Comparison of ENCODE assay signal across 9 cellular contexts in the genomic region with DNA sequence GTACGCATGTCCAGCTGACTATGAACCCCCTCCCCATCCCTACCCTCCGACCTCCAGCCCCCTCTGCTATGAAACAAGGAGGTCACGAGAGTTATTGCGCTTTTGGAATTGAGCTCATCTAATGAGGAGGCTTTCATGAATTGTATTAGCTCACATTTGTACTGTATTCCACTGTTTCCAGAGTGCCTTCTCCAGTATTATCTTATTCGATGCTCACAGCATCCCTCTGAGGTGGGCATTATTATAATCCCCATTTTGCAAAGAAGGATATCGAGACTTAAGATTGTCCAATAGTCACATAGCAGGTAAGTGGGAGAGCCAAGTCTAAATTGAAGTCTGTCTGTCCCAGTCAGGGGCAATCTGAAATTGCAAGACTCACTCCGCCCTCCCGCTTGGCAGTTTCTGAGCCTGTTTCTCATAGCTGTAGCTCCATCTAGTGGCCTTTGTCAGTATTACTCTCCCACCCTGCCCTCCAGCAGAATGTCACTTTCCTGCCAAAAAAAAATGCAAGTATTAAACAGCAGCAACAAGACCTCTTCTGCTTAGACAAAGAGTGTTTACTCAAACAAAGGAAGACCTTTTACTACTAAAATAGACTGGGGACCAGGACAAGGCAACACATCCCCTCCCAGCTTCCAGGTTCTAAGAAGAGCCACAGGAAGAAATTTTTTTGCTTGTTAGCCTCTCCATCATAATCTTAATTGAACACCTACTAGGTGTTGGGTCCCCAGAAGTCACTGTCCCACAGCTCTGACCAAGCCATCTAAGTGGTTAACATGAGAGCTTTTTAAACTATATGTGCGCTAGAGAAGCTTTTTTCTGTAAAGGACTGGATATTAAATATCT. TPM values are rescaled to one million over a fixed set of nuclear protein-coding genes. Genes with fewer than 3 reads are reported as not detected.
DNase-seq lines count a peak whose midpoint lies in the region; ATAC-seq and TF ChIP-seq lines count a peak whose summit lies in the region.
"Had no signal": no experiment of that assay in that cellular context is flagged by ENCODE, and none has a peak within 500 bp of the region (broad histone marks: within the 10 kb centered on the region; RNA-seq: fewer than 3 reads in every experiment).

No MANE protein-coding gene starts in this region.

- intact Hi-C loops in activated CD4-positive, alpha-beta T cell treated with anti-CD3 and anti-CD28 coated beads for 36 hours (cut with DNase I, micrococcal nuclease), result loop anchor here (1.0 to 5.0 kb wide), 2 partner anchors 101 to 1143 kb away; no protein-coding TSS in a partner anchor
- intact Hi-C loops in colonic mucosa (cut with DNase I), result loop anchor here (10.0 kb wide), 3 partner anchors 100 to 1140 kb away; no protein-coding TSS in a partner anchor

- TF ChIP-seq RAD21 in liver (IDR thresholded peaks at IDR 0.05), result peak; percentile 87 to 93

- no peak overlapping the region for H3K27ac ChIP-seq in colonic mucosa
- no peak overlapping the region for H3K27ac ChIP-seq in liver (ENCODE audit: low read depth in 1 of 2, low read length in 2 of 2)

- H3K36me3 Mint-ChIP-seq in activated CD4-positive, alpha-beta T cell treated with anti-CD3 and anti-CD28 coated beads for 36 hours (ENCODE audit: low read depth), result no peaks in the 10 kb centered on the region
- H3K36me3 Mint-ChIP-seq: activated naive CD8-positive, alpha-beta T cell had no signal

- H3K9me3 ChIP-seq in colonic mucosa (no peaks in the 10 kb centered on the region), liver (ENCODE audit: control insufficient read depth in 4 of 4, low read length in 3 of 4) (no peaks in the 10 kb centered on the region)

- CTCF ChIA-PET in activated CD4-positive, alpha-beta T cell treated with anti-CD3 and anti-CD28 coated beads for 36 hours (lab: Charles Lee), result interaction anchor here (0.6 to 6.1 kb wide), 18 partner anchors 10 to 1716 kb away, joined by 3 to 51 read pairs (median 3); no protein-coding TSS in a partner anchor

- H3K9me3 Mint-ChIP-seq in activated CD4-positive, alpha-beta T cell treated with anti-CD3 and anti-CD28 coated beads for 36 hours (ENCODE audit: low read depth), result no peaks in the 10 kb centered on the region

- no peak overlapping the region for H3K4me3 Mint-ChIP-seq in activated CD4-positive, alpha-beta T cell treated with anti-CD3 and anti-CD28 coated beads for 36 hours
- H3K4me3 Mint-ChIP-seq: activated naive CD8-positive, alpha-beta T cell had no signal

- peaks cover 29% of the 10 kb centered on the region for H3K27me3 Mint-ChIP-seq in activated CD4-positive, alpha-beta T cell treated with anti-CD3 and anti-CD28 coated beads for 36 hours

- H3K9ac ChIP-seq in colonic mucosa (ENCODE audit: low read depth in 2 of 2, low read length in 2 of 2), result no peak overlapping the region
- H3K9ac ChIP-seq in liver (ENCODE audit: low read depth in 1 of 2, low read length in 2 of 2), result no peak overlapping the region

- no peaks in the 10 kb centered on the region for H3K36me3 ChIP-seq in colonic mucosa
- H3K36me3 ChIP-seq in liver (ENCODE audit: control insufficient read depth in 4 of 4, insufficient read depth in 3 of 4, low read depth in 1 of 4, low read length in 3 of 4), result no peaks in the 10 kb centered on the region

- ATAC-seq in HG02623 (IDR thresholded peaks at IDR 0.05; ENCODE audit: unreplicated experiment), result peak; percentile 55
- ATAC-seq in activated CD4-positive, alpha-beta T cell treated with anti-CD3 and anti-CD28 coated beads for 36 hours, result peak; percentile 64
- no peak for ATAC-seq in HG02885 (IDR thresholded peaks at IDR 0.05; ENCODE audit: poor library complexity, unreplicated experiment)

- POLR2A ChIA-PET in activated CD4-positive, alpha-beta T cell treated with anti-CD3 and anti-CD28 coated beads for 36 hours (lab: Charles Lee), result interaction anchor here (0.7 kb wide), 1 partner anchor 268 kb away, joined by 3 read pairs; no protein-coding TSS in a partner anchor

- 38% methylated on average over 9 of the region's 9 CpGs for WGBS in liver

- no peaks in the 10 kb centered on the region for H3K4me1 Mint-ChIP-seq in activated CD4-positive, alpha-beta T cell treated with anti-CD3 and anti-CD28 coated beads for 36 hours

- TF ChIP-seq CTCF in colonic mucosa (IDR thresholded peaks at IDR 0.05) (peak; percentile 83), liver (IDR thresholded peaks at IDR 0.05; ENCODE audit: low read depth, low read length, missing input control) (peak; percentile 96)

- no peak overlapping the region for H3K27ac Mint-ChIP-seq in activated CD4-positive, alpha-beta T cell treated with anti-CD3 and anti-CD28 coated beads for 36 hours
- H3K27ac Mint-ChIP-seq: activated naive CD8-positive, alpha-beta T cell had no signal

- DNase-seq in DMS 273 treated with DMSO at 0.1 percent for 48 hours (lab: John Stamatoyannopoulos, UW), result peak; percentile 4
- DNase-seq in NCI-H345 treated with DMSO at 0.1 percent for 48 hours (lab: John Stamatoyannopoulos, UW; ENCODE audit: unreplicated experiment), result peak; percentile 32
- peak; percentile 72 for DNase-seq in activated CD4-positive, alpha-beta T cell treated with anti-CD3 and anti-CD28 coated beads for 36 hours
- DNase-seq in colonic mucosa, result peak; percentile 57
- DNase-seq in stimulated activated CD4-positive, alpha-beta T cell treated with anti-CD3 and anti-CD28 coated beads, TNF-alpha, amount 100 ng/mL, for 48 hours (ENCODE audit: low read depth in 3 of 3), result peak; percentile 16 to 47 (median 43)

- H3K27me3 ChIP-seq in colonic mucosa (no peaks in the 10 kb centered on the region), liver (ENCODE audit: control insufficient read depth in 4 of 4, insufficient read depth in 4 of 4, low read length in 3 of 4) (no peaks in the 10 kb centered on the region)

- H3K4me1 ChIP-seq in colonic mucosa, result no peaks in the 10 kb centered on the region
- H3K4me1 ChIP-seq in liver (ENCODE audit: control insufficient read depth in 4 of 4, insufficient read depth in 4 of 4, low read length in 3 of 4), result no peaks in the 10 kb centered on the region

- H3K4me3 ChIP-seq in colonic mucosa (no peak overlapping the region), liver (ENCODE audit: low read depth in 1 of 3, low read length in 3 of 3) (no peak overlapping the region)

TF ChIP-seq in liver, 16 proteins besides CTCF, POLR2A, EP300 and RAD21 (continues in another document):
- TF ChIP-seq EGR1 (IDR thresholded peaks at IDR 0.05; ENCODE audit: low read depth in 2 of 2), result no peak
- TF ChIP-seq, protein P1, sequence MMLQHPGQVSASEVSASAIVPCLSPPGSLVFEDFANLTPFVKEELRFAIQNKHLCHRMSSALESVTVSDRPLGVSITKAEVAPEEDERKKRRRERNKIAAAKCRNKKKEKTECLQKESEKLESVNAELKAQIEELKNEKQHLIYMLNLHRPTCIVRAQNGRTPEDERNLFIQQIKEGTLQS (IDR thresholded peaks at IDR 0.05), result no peak
- TF ChIP-seq JUND (IDR thresholded peaks at IDR 0.05), result no peak
- TF ChIP-seq, protein P2, sequence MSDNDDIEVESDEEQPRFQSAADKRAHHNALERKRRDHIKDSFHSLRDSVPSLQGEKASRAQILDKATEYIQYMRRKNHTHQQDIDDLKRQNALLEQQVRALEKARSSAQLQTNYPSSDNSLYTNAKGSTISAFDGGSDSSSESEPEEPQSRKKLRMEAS (IDR thresholded peaks at IDR 0.05), result no peak
- TF ChIP-seq RXRA (IDR thresholded peaks at IDR 0.05), result no peak
- TF ChIP-seq NR2F2 (IDR thresholded peaks at IDR 0.05), result no peak
- TF ChIP-seq, protein P3, sequence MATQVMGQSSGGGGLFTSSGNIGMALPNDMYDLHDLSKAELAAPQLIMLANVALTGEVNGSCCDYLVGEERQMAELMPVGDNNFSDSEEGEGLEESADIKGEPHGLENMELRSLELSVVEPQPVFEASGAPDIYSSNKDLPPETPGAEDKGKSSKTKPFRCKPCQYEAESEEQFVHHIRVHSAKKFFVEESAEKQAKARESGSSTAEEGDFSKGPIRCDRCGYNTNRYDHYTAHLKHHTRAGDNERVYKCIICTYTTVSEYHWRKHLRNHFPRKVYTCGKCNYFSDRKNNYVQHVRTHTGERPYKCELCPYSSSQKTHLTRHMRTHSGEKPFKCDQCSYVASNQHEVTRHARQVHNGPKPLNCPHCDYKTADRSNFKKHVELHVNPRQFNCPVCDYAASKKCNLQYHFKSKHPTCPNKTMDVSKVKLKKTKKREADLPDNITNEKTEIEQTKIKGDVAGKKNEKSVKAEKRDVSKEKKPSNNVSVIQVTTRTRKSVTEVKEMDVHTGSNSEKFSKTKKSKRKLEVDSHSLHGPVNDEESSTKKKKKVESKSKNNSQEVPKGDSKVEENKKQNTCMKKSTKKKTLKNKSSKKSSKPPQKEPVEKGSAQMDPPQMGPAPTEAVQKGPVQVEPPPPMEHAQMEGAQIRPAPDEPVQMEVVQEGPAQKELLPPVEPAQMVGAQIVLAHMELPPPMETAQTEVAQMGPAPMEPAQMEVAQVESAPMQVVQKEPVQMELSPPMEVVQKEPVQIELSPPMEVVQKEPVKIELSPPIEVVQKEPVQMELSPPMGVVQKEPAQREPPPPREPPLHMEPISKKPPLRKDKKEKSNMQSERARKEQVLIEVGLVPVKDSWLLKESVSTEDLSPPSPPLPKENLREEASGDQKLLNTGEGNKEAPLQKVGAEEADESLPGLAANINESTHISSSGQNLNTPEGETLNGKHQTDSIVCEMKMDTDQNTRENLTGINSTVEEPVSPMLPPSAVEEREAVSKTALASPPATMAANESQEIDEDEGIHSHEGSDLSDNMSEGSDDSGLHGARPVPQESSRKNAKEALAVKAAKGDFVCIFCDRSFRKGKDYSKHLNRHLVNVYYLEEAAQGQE (IDR thresholded peaks at IDR 0.05), result no peak
- no peak for TF ChIP-seq GABPA (IDR thresholded peaks at IDR 0.05 in 1 of 2, conservative IDR thresholded peaks at IDR 0.05 in 1 of 2)
- no peak for TF ChIP-seq TAF1 (conservative IDR thresholded peaks at IDR 0.05)
- TF ChIP-seq YY1 (IDR thresholded peaks at IDR 0.05), result no peak
- TF ChIP-seq, protein P4, sequence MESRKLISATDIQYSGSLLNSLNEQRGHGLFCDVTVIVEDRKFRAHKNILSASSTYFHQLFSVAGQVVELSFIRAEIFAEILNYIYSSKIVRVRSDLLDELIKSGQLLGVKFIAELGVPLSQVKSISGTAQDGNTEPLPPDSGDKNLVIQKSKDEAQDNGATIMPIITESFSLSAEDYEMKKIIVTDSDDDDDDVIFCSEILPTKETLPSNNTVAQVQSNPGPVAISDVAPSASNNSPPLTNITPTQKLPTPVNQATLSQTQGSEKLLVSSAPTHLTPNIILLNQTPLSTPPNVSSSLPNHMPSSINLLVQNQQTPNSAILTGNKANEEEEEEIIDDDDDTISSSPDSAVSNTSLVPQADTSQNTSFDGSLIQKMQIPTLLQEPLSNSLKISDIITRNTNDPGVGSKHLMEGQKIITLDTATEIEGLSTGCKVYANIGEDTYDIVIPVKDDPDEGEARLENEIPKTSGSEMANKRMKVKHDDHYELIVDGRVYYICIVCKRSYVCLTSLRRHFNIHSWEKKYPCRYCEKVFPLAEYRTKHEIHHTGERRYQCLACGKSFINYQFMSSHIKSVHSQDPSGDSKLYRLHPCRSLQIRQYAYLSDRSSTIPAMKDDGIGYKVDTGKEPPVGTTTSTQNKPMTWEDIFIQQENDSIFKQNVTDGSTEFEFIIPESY (IDR thresholded peaks at IDR 0.05), result no peak
- TF ChIP-seq FOXA2 (IDR thresholded peaks at IDR 0.05), result no peak

RNA-seq across cellular contexts. Expression of gene TMEM233, which starts 48.6 kb away (rescaled TPM):
- total RNA-seq in activated CD4-positive, alpha-beta T cell treated with anti-CD3 and anti-CD28 coated beads for 36 hours, result not detected
- total RNA-seq in colonic mucosa (under 1 TPM; 0.10 to 0.13 TPM), liver (under 1 TPM; 0.05 to 0.17 TPM)
- under 1 TPM; 0.05 to 0.14 TPM for polyA plus RNA-seq in liver

Comparison
In these comparisons a context has a peak if more than half of its experiments do, and no peak if none do; other contexts are left out.
1. DNase-seq: peak in every context shown above with its lines; median percentile 72 in activated CD4-positive, alpha-beta T cell treated with anti-CD3 and anti-CD28 coated beads for 36 hours; 57 in colonic mucosa; 43 in stimulated activated CD4-positive, alpha-beta T cell treated with anti-CD3 and anti-CD28 coated beads, TNF-alpha, amount 100 ng/mL, for 48 hours; 32 in NCI-H345 treated with DMSO at 0.1 percent for 48 hours; 4 in DMS 273 treated with DMSO at 0.1 percent for 48 hours.